14 cellular contexts compared by ENCODE assay signal in genomic region chr19:45601115-45601514, GRCh38. TPM values are rescaled to one million over a fixed set of nuclear protein-coding genes. Genes with fewer than 3 reads are reported as not detected.
DNase-seq lines count a peak whose midpoint lies in the region; ATAC-seq and TF ChIP-seq lines count a peak whose summit lies in the region.
"Had no signal": no experiment of that assay in that cellular context is flagged by ENCODE, and none has a peak within 500 bp of the region (broad histone marks: within the 10 kb centered on the region; RNA-seq: fewer than 3 reads in every experiment).

No MANE protein-coding gene starts in this region.

- H3K9me3 Mint-ChIP-seq in Calu3 (ENCODE audit: low read depth, unreplicated experiment), result no peaks in the 10 kb centered on the region

- peak overlapping the region; percentile 58 for H3K4me3 ChIP-seq in adipocyte (ENCODE audit: low read length)
- H3K4me3 ChIP-seq in skeletal muscle cell (ENCODE audit: low read depth, low read length), result peak overlapping the region; percentile 27

- peak overlapping the region; percentile 7 for H3K27ac Mint-ChIP-seq in Calu3 (ENCODE audit: unreplicated experiment)
- H3K27ac Mint-ChIP-seq: activated CD8-positive, alpha-beta T cell treated with anti-CD3 and anti-CD28 coated beads, Interleukin-2, amount 10 ng/mL, durations not matched to agents 7 days and 5 days; B cell had no signal

- H3K4me1 ChIP-seq in adipocyte (ENCODE audit: control insufficient read depth, insufficient read depth, low read length), result peaks cover 12% of the 10 kb centered on the region

- no peak overlapping the region for H3K9ac ChIP-seq in adipocyte (ENCODE audit: low read length)

- peaks cover 74% of the 10 kb centered on the region for H3K27me3 Mint-ChIP-seq in Calu3 (ENCODE audit: unreplicated experiment)

- peaks cover 54% of the 10 kb centered on the region for H3K27me3 ChIP-seq in adipocyte (replicated peaks; ENCODE audit: control insufficient read depth, insufficient read depth, low read length)

- no peaks in the 10 kb centered on the region for H3K36me3 ChIP-seq in adipocyte (ENCODE audit: control insufficient read depth, insufficient read depth, low read length, severe bottlenecking)

- CTCF ChIA-PET in Calu3 (lab: Charles Lee), result no interaction called here

- H3K4me1 Mint-ChIP-seq in Calu3 (ENCODE audit: low read depth, unreplicated experiment), result peaks cover 37% of the 10 kb centered on the region

- ATAC-seq in left cardiac atrium (peak; percentile 11 to 31), HG02759 (IDR thresholded peaks at IDR 0.05; ENCODE audit: unreplicated experiment) (no peak)
- ATAC-seq: Panc1 had no signal

- TF ChIP-seq CTCF in Calu3 (IDR thresholded peaks at IDR 0.05; ENCODE audit: unreplicated experiment), result no peak

- no peak for DNase-seq in Calu3
- no peak for DNase-seq in adipocyte (ENCODE audit: low read depth)
- DNase-seq in left cardiac atrium, result peak; percentile 42
- DNase-seq in skeletal muscle cell (ENCODE audit: low read depth), result no peak
- no peak for DNase-seq in iPS-NIHi11 (ENCODE audit: low spot score)
- DNase-seq in stimulated activated CD4-positive, alpha-beta T cell treated with anti-CD3 and anti-CD28 coated beads, Interleukin-4, amount 100 ng/mL, for 24 hours, result no peak
- no peak for DNase-seq in COLO829 (ENCODE audit: low spot score)
- DNase-seq: activated CD8-positive, alpha-beta T cell treated with anti-CD3 and anti-CD28 coated beads, Interleukin-2, amount 10 ng/mL, durations not matched to agents 7 days and 5 days; mesendoderm; NCI-H226 had no signal

- H3K9me3 ChIP-seq in adipocyte (ENCODE audit: control insufficient read depth, low read length), result no peaks in the 10 kb centered on the region

- intact Hi-C loops in Calu3 (cut with micrococcal nuclease; ENCODE audit: unreplicated experiment), result no loop called here
- intact Hi-C loops in left cardiac atrium (cut with DNase I), result no loop called here

- peak overlapping the region; percentile 15 for H3K4me3 Mint-ChIP-seq in Calu3 (ENCODE audit: low read depth, unreplicated experiment)
- H3K4me3 Mint-ChIP-seq: activated CD8-positive, alpha-beta T cell treated with anti-CD3 and anti-CD28 coated beads, Interleukin-2, amount 10 ng/mL, durations not matched to agents 7 days and 5 days; B cell had no signal

- peaks cover 5% of the 10 kb centered on the region for H3K36me3 Mint-ChIP-seq in Calu3 (ENCODE audit: insufficient read depth, unreplicated experiment)

- BruUV-seq in Calu3 (replicated peaks; lab: Mats Ljungman, UMichigan), result no TSS peak

RNA-seq across cellular contexts. Expression of gene GPR4, which starts 0.9 kb away (rescaled TPM):
- total RNA-seq in Calu3 (2022) (not detected in 2 replicates), left cardiac atrium (10 to 100 TPM in 1 of 2 donors, 1 to 10 TPM in 1; 5.2 to 17.7 TPM)
- total RNA-seq: activated CD8-positive, alpha-beta T cell treated with anti-CD3 and anti-CD28 coated beads, Interleukin-2, amount 10 ng/mL, durations not matched to agents 7 days and 5 days; B cell; T-helper 2 cell treated with Interferon-gamma antibody and Interleukin-4, amounts not matched to agents 100 ng/mL and 5 ng/mL, for 36 hours had no signal

RNA-seq across cellular contexts. Expression of gene OPA3, which starts 16.5 kb away (rescaled TPM):
- total RNA-seq in Calu3 (2022) (14.2 and 17.1 TPM in 2 replicates), left cardiac atrium (10 to 100 TPM; 19.1 to 27.1 TPM)

RNA-seq across cellular contexts. Expression of gene EML2, which starts 38.1 kb away (rescaled TPM):
- total RNA-seq in Calu3 (2022), result 93.7 and 94.0 TPM in 2 replicates
- total RNA-seq in left cardiac atrium, result 10 to 100 TPM; 30.1 to 34.8 TPM
